In the genomic region with DNA sequence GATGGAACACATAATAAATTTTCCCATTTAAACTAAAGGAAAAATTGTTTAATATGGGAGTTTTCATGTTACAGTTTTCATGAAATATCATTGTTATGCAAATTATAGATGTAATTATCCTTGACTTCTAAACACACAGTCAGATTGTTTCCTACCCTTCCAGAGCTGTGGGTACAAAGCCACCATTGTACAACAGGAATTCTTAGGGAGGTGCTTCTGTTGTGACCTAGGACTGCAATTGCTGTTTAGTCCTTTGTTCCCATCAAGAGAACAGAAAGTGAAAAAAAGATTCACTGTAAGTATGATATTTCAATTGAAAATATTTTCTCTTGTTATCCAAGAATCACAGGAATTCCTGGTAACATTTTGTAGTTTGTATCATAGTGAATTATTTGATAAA, we compare ENCODE assay signal across 28 cellular contexts.
"Had no signal": no experiment of that assay in that cellular context is flagged by ENCODE, and none has a peak within 500 bp of the region (broad histone marks: within the 10 kb centered on the region; RNA-seq: fewer than 3 reads in every experiment).

No MANE protein-coding gene starts in this region.

- H3K9me3 ChIP-seq: neutrophil, right atrium auricular region, right lobe of liver, testis, thyroid gland, transverse colon, upper lobe of left lung, vagina had no signal

- H3K4me2 ChIP-seq: neural progenitor cell had no signal

- H3K36me3 ChIP-seq: left lung, neural progenitor cell, neutrophil, right atrium auricular region, right lobe of liver, stomach, thyroid gland, transverse colon, upper lobe of left lung, vagina had no signal

- H3K27me3 ChIP-seq: left lung, neural progenitor cell, neutrophil, right atrium auricular region, right lobe of liver, stomach, testis, thyroid gland, transverse colon, upper lobe of left lung, vagina had no signal

- H3K4me1 ChIP-seq: left lung, parathyroid adenoma, right atrium auricular region, right lobe of liver, stomach, testis, thyroid gland, transverse colon, upper lobe of left lung, vagina had no signal

- DNase-seq: hypothalamus; immature natural killer cell; kidney; left colon; left lung; mesendoderm; naive B cell; natural killer cell; nephron progenitor cell; occipital lobe; right lobe of liver; stimulated activated CD4-positive, alpha-beta T cell treated with anti-CD3 and anti-CD28 coated beads, Interleukin-12 subunit alpha, Interleukin-12 subunit beta, amount 100 ng/mL, for 4 hours; stimulated activated CD4-positive, alpha-beta T cell treated with anti-CD3 and anti-CD28 coated beads, Interleukin-15, amount 100 ng/mL, for 24 hours; stimulated activated CD4-positive, alpha-beta T cell treated with anti-CD3 and anti-CD28 coated beads, Interleukin-2, amount 100 ng/mL, for 24 hours; stimulated activated CD4-positive, alpha-beta T cell treated with anti-CD3 and anti-CD28 coated beads, Interleukin-4, amount 100 ng/mL, for 1 hour; stimulated activated naive B cell treated with anti-CD40 and anti-IgM and Interleukin-4, amounts not matched to agents 10 μg/mL and 1 μg/mL and 100 μg/mL, for 72 hours; stimulated activated naive CD8-positive, alpha-beta T cell treated with anti-CD3 and anti-CD28 coated beads, Interleukin-15, Interleukin-2, amounts not matched to agents 100 U/mL and 50 U/mL, for 24 hours; stomach; testis; thyroid gland; transverse colon; upper lobe of left lung had no signal

- H2AFZ ChIP-seq: neural progenitor cell, parathyroid adenoma had no signal

- H3K4me3 ChIP-seq: left lung, lung, neural progenitor cell, right atrium auricular region, right lobe of liver, stomach, testis, thyroid gland, transverse colon, upper lobe of left lung, vagina had no signal

- ATAC-seq: left colon; left lung; natural killer cell; right lobe of liver; stimulated activated naive B cell treated with anti-CD40 and anti-IgM and Interleukin-4, amounts not matched to agents 10 μg/mL and 1 μg/mL and 100 μg/mL, for 72 hours; stimulated activated naive CD8-positive, alpha-beta T cell treated with anti-CD3 and anti-CD28 coated beads, Interleukin-15, Interleukin-2, amounts not matched to agents 100 U/mL and 50 U/mL, for 24 hours had no signal

- H3K79me2 ChIP-seq: parathyroid adenoma had no signal

- H3K27ac ChIP-seq: left lung, neural progenitor cell, neutrophil, parathyroid adenoma, right atrium auricular region, right lobe of liver, stomach, testis, thyroid gland, transverse colon, upper lobe of left lung, vagina had no signal

- H3K9ac ChIP-seq: neural progenitor cell, parathyroid adenoma had no signal
